ENCODE assay signal across 8 cellular contexts in genomic region chr5:140648132-140648432, GRCh38. TPM values are rescaled to one million over a fixed set of nuclear protein-coding genes. Genes with fewer than 3 reads are reported as not detected.
DNase-seq lines count a peak whose midpoint lies in the region; ATAC-seq and TF ChIP-seq lines count a peak whose summit lies in the region.

No MANE protein-coding gene starts in this region.

- no peak for ATAC-seq in activated naive CD8-positive, alpha-beta T cell treated with anti-CD3 and anti-CD28 coated beads, Interleukin-2, amount 50 U/mL, for 24 hours

- H3K27ac Mint-ChIP-seq in activated naive CD4-positive, alpha-beta T cell treated with anti-CD3 and anti-CD28 coated beads, Interleukin-2, amount 50 U/mL, for 24 hours: peak overlapping the region; percentile 99
- peak overlapping the region; percentile 92 for H3K27ac Mint-ChIP-seq in activated naive CD8-positive, alpha-beta T cell treated with anti-CD3 and anti-CD28 coated beads, Interleukin-2, amount 50 U/mL, for 24 hours

- no peak for DNase-seq in activated naive CD4-positive, alpha-beta T cell (lab: John Stamatoyannopoulos, UW)
- DNase-seq in activated naive CD8-positive, alpha-beta T cell treated with anti-CD3 and anti-CD28 coated beads, Interleukin-2, amount 50 U/mL, for 24 hours: no peak
- DNase-seq in DMS53 (lab: John Stamatoyannopoulos, UW): no peak
- no peak for DNase-seq in midbrain (lab: John Stamatoyannopoulos, UW)
- no peak for DNase-seq in activated gamma-delta T cell (lab: John Stamatoyannopoulos, UW)

- H3K9ac ChIP-seq in liver (ENCODE audit: low read depth in 1 of 2, low read length in 2 of 2): peak overlapping the region; percentile 49 to 58

- no peaks in the 10 kb centered on the region for H3K9me3 ChIP-seq in liver (ENCODE audit: control insufficient read depth in 4 of 4, low read length in 3 of 4)

- TF ChIP-seq CTCF in liver (IDR thresholded peaks at IDR 0.05; ENCODE audit: low read depth, low read length, missing input control): no peak

- peak overlapping the region; percentile 98 for H3K4me3 Mint-ChIP-seq in activated naive CD4-positive, alpha-beta T cell treated with anti-CD3 and anti-CD28 coated beads, Interleukin-2, amount 50 U/mL, for 24 hours
- peak overlapping the region; percentile 97 for H3K4me3 Mint-ChIP-seq in activated naive CD8-positive, alpha-beta T cell treated with anti-CD3 and anti-CD28 coated beads, Interleukin-2, amount 50 U/mL, for 24 hours

- no peaks in the 10 kb centered on the region for H3K9me3 Mint-ChIP-seq in activated naive CD4-positive, alpha-beta T cell treated with anti-CD3 and anti-CD28 coated beads, Interleukin-2, amount 50 U/mL, for 24 hours
- no peaks in the 10 kb centered on the region for H3K9me3 Mint-ChIP-seq in activated naive CD8-positive, alpha-beta T cell treated with anti-CD3 and anti-CD28 coated beads, Interleukin-2, amount 50 U/mL, for 24 hours

- no peaks in the 10 kb centered on the region for H3K27me3 ChIP-seq in liver (ENCODE audit: control insufficient read depth in 4 of 4, insufficient read depth in 4 of 4, low read length in 3 of 4)

- H3K36me3 ChIP-seq in liver (ENCODE audit: control insufficient read depth in 4 of 4, insufficient read depth in 3 of 4, low read depth in 1 of 4, low read length in 3 of 4) (peaks cover 5 to 55% (median 42%) of the 10 kb centered on the region in 4 donors), urinary bladder (ENCODE audit: insufficient read depth) (peaks cover 4% of the 10 kb centered on the region)

- no peak for TF ChIP-seq RAD21 in liver (IDR thresholded peaks at IDR 0.05)

- H3K27me3 Mint-ChIP-seq in activated naive CD4-positive, alpha-beta T cell treated with anti-CD3 and anti-CD28 coated beads, Interleukin-2, amount 50 U/mL, for 24 hours: no peaks in the 10 kb centered on the region
- no peaks in the 10 kb centered on the region for H3K27me3 Mint-ChIP-seq in activated naive CD8-positive, alpha-beta T cell treated with anti-CD3 and anti-CD28 coated beads, Interleukin-2, amount 50 U/mL, for 24 hours

- H3K4me3 ChIP-seq in liver (ENCODE audit: low read depth in 1 of 3, low read length in 3 of 3): peak overlapping the region; percentile 74 to 97 (median 83)
- H3K4me3 ChIP-seq in urinary bladder (ENCODE audit: low read depth, low read length): peak overlapping the region; percentile 81

- H3K27ac ChIP-seq in liver (ENCODE audit: low read depth in 1 of 2, low read length in 2 of 2): peak overlapping the region; percentile 75
- H3K27ac ChIP-seq in urinary bladder (ENCODE audit: low read depth): peak overlapping the region; percentile 68

- H3K4me1 Mint-ChIP-seq in activated naive CD4-positive, alpha-beta T cell treated with anti-CD3 and anti-CD28 coated beads, Interleukin-2, amount 50 U/mL, for 24 hours: peaks cover 53% of the 10 kb centered on the region
- peaks cover 40% of the 10 kb centered on the region for H3K4me1 Mint-ChIP-seq in activated naive CD8-positive, alpha-beta T cell treated with anti-CD3 and anti-CD28 coated beads, Interleukin-2, amount 50 U/mL, for 24 hours

- H3K36me3 Mint-ChIP-seq in activated naive CD4-positive, alpha-beta T cell treated with anti-CD3 and anti-CD28 coated beads, Interleukin-2, amount 50 U/mL, for 24 hours: peaks cover 29% of the 10 kb centered on the region
- H3K36me3 Mint-ChIP-seq in activated naive CD8-positive, alpha-beta T cell treated with anti-CD3 and anti-CD28 coated beads, Interleukin-2, amount 50 U/mL, for 24 hours (ENCODE audit: low read depth): peaks cover 49% of the 10 kb centered on the region

- WGBS in liver: 2% methylated on average over 11 of the region's 11 CpGs
- WGBS in urinary bladder: under 1% methylated on average over 11 of the region's 11 CpGs

- H3K4me1 ChIP-seq in liver (ENCODE audit: control insufficient read depth in 4 of 4, insufficient read depth in 4 of 4, low read length in 3 of 4) (peaks cover 0 to 20% (median 18%) of the 10 kb centered on the region in 4 donors), urinary bladder (ENCODE audit: insufficient read depth) (no peaks in the 10 kb centered on the region)

TF ChIP-seq in liver, 16 proteins besides CTCF, POLR2A, EP300 and RAD21:
- TF ChIP-seq, protein P1, sequence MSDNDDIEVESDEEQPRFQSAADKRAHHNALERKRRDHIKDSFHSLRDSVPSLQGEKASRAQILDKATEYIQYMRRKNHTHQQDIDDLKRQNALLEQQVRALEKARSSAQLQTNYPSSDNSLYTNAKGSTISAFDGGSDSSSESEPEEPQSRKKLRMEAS (IDR thresholded peaks at IDR 0.05): no peak
- TF ChIP-seq TAF1 (conservative IDR thresholded peaks at IDR 0.05) (no peak), SP1 (IDR thresholded peaks at IDR 0.05) (no peak), HNF4G (IDR thresholded peaks at IDR 0.05) (no peak), GABPA (IDR thresholded peaks at IDR 0.05 in 1 of 2, conservative IDR thresholded peaks at IDR 0.05 in 1 of 2) (no peak), NR2F2 (IDR thresholded peaks at IDR 0.05) (no peak), FOXA2 (IDR thresholded peaks at IDR 0.05) (no peak), RXRA (IDR thresholded peaks at IDR 0.05) (no peak), FOXA1 (IDR thresholded peaks at IDR 0.05) (no peak), ATF3 (IDR thresholded peaks at IDR 0.05) (no peak), EGR1 (IDR thresholded peaks at IDR 0.05; ENCODE audit: low read depth in 2 of 2) (no peak), HNF4A (conservative IDR thresholded peaks at IDR 0.05) (no peak), YY1 (IDR thresholded peaks at IDR 0.05) (no peak), JUND (IDR thresholded peaks at IDR 0.05) (no peak)
- TF ChIP-seq, protein P2, sequence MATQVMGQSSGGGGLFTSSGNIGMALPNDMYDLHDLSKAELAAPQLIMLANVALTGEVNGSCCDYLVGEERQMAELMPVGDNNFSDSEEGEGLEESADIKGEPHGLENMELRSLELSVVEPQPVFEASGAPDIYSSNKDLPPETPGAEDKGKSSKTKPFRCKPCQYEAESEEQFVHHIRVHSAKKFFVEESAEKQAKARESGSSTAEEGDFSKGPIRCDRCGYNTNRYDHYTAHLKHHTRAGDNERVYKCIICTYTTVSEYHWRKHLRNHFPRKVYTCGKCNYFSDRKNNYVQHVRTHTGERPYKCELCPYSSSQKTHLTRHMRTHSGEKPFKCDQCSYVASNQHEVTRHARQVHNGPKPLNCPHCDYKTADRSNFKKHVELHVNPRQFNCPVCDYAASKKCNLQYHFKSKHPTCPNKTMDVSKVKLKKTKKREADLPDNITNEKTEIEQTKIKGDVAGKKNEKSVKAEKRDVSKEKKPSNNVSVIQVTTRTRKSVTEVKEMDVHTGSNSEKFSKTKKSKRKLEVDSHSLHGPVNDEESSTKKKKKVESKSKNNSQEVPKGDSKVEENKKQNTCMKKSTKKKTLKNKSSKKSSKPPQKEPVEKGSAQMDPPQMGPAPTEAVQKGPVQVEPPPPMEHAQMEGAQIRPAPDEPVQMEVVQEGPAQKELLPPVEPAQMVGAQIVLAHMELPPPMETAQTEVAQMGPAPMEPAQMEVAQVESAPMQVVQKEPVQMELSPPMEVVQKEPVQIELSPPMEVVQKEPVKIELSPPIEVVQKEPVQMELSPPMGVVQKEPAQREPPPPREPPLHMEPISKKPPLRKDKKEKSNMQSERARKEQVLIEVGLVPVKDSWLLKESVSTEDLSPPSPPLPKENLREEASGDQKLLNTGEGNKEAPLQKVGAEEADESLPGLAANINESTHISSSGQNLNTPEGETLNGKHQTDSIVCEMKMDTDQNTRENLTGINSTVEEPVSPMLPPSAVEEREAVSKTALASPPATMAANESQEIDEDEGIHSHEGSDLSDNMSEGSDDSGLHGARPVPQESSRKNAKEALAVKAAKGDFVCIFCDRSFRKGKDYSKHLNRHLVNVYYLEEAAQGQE (IDR thresholded peaks at IDR 0.05): no peak
- TF ChIP-seq, protein P3, sequence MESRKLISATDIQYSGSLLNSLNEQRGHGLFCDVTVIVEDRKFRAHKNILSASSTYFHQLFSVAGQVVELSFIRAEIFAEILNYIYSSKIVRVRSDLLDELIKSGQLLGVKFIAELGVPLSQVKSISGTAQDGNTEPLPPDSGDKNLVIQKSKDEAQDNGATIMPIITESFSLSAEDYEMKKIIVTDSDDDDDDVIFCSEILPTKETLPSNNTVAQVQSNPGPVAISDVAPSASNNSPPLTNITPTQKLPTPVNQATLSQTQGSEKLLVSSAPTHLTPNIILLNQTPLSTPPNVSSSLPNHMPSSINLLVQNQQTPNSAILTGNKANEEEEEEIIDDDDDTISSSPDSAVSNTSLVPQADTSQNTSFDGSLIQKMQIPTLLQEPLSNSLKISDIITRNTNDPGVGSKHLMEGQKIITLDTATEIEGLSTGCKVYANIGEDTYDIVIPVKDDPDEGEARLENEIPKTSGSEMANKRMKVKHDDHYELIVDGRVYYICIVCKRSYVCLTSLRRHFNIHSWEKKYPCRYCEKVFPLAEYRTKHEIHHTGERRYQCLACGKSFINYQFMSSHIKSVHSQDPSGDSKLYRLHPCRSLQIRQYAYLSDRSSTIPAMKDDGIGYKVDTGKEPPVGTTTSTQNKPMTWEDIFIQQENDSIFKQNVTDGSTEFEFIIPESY (IDR thresholded peaks at IDR 0.05): no peak

RNA-seq across cellular contexts. Expression of gene IK, which starts 0.5 kb away (rescaled TPM):
- 10 to 100 TPM; 42.5 to 45.7 TPM for total RNA-seq in liver
- 10 to 100 TPM; 30.8 to 41.8 TPM for polyA plus RNA-seq in liver
- total RNA-seq in urinary bladder: 58.7 TPM
- 113 TPM for polyA plus RNA-seq in urinary bladder

RNA-seq across cellular contexts. Expression of gene NDUFA2, which starts 0.7 kb away (rescaled TPM):
- total RNA-seq in liver: 10 to 100 TPM; 23.3 to 44.3 TPM
- polyA plus RNA-seq in liver: 100 to 1,000 TPM in 1 of 2 donors, 10 to 100 TPM in 1; 91.3 to 160 TPM
- 34.7 TPM for total RNA-seq in urinary bladder
- polyA plus RNA-seq in urinary bladder: 117 TPM

RNA-seq across cellular contexts. Expression of gene TMCO6, which starts 8.8 kb away (rescaled TPM):
- total RNA-seq in liver: 10 to 100 TPM; 14.1 to 55.9 TPM
- polyA plus RNA-seq in liver: 10 to 100 TPM; 12.6 to 23.3 TPM
- 12.2 TPM for total RNA-seq in urinary bladder
- 22.3 TPM for polyA plus RNA-seq in urinary bladder

RNA-seq across cellular contexts. Expression of gene CD14, which starts 15.1 kb away (rescaled TPM):
- total RNA-seq in liver (100 to 1,000 TPM in 1 of 2 donors, 10 to 100 TPM in 1; 61.0 to 297 TPM), urinary bladder (57.6 TPM)
- polyA plus RNA-seq in liver (100 to 1,000 TPM; 277 to 343 TPM), urinary bladder (60.6 TPM)

RNA-seq across cellular contexts. Expression of gene WDR55, which starts 16.6 kb away (rescaled TPM):
- total RNA-seq in liver (10 to 100 TPM; 12.0 to 18.2 TPM), urinary bladder (12.7 TPM)
- polyA plus RNA-seq in liver (10 to 100 TPM in 1 of 2 donors, 1 to 10 TPM in 1; 10.0 to 11.4 TPM), urinary bladder (13.5 TPM)
